Comparison of ENCODE assay signal across 8 cellular contexts in genomic region chr7:105876091-105876963, GRCh38. TPM values are rescaled to one million over a fixed set of nuclear protein-coding genes. Genes with fewer than 3 reads are reported as not detected.
DNase-seq lines count a peak whose midpoint lies in the region; FAIRE-seq and TF ChIP-seq lines count a peak whose summit lies in the region.

TSS of gene ATXN7L1 (minus strand) at chr7:105876599. CDS start at chr7:105876558, 41 bp downstream.

- peak within 1 kb of the TSS; percentile 95 for H3K9ac ChIP-seq in neural progenitor cell

- H3K79me2 ChIP-seq in neural progenitor cell (ENCODE audit: low read depth), result peaks cover 21% of the 10 kb centered on the region

- H3K4me3 Mint-ChIP-seq in neural progenitor cell, result peak within 1 kb of the TSS; percentile 98

- H3K4me1 Mint-ChIP-seq in neural progenitor cell, result peaks cover 31% of the 10 kb centered on the region

- intact Hi-C loops in stomach (cut with DNase I; ENCODE audit: low total_unique reads), result no loop called here

- peak within 1 kb of the TSS; percentile 100 for H3K4me2 ChIP-seq in neural progenitor cell

- H3K27ac ChIP-seq in SJCRH30 (peak within 1 kb of the TSS; percentile 70), neural progenitor cell (no peak within 1 kb of the TSS), stomach (peak within 1 kb of the TSS; percentile 66 to 91 (median 91))

- peak; percentile 49 for TF ChIP-seq CTCF in neural progenitor cell (IDR thresholded peaks at IDR 0.05)
- TF ChIP-seq CTCF in stomach (IDR thresholded peaks at IDR 0.05), result peak in 3 of 7 experiments; percentile 43 to 94 (median 58)

- peak; percentile 78 for TF ChIP-seq POLR2A in H54 (IDR thresholded peaks at IDR 0.05; ENCODE audit: low read depth, low read length)
- TF ChIP-seq POLR2A in stomach (IDR thresholded peaks at IDR 0.05), result peak in 1 of 4 donors; percentile 79

- no peaks in the 10 kb centered on the region for H3K36me3 ChIP-seq in SJCRH30
- no peaks in the 10 kb centered on the region for H3K36me3 ChIP-seq in neural progenitor cell
- peaks cover 0 to 5% (median 0%) of the 10 kb centered on the region in 4 donors for H3K36me3 ChIP-seq in stomach

- FAIRE-seq in H54 (lab: Jason Lieb, UNC), result peak; percentile 61

- no peaks in the 10 kb centered on the region for H3K9me3 Mint-ChIP-seq in neural progenitor cell

- peak within 1 kb of the TSS; percentile 99 for H2AFZ ChIP-seq in neural progenitor cell (replicated peaks)

- H3K4me1 ChIP-seq in SJCRH30 (peaks cover 6% of the 10 kb centered on the region; the same call in 1 of the 2 replicates), neural progenitor cell (peaks cover 20% of the 10 kb centered on the region), stomach (peaks cover 27 to 58% (median 44%) of the 10 kb centered on the region in 4 donors)

- H3K27ac Mint-ChIP-seq in neural progenitor cell, result peak within 1 kb of the TSS; percentile 100

- H4K20me1 ChIP-seq in neural progenitor cell (ENCODE audit: low read depth), result peaks cover 4% of the 10 kb centered on the region

- H3K27me3 Mint-ChIP-seq in neural progenitor cell (ENCODE audit: insufficient read depth, low read depth), result peaks cover 5% of the 10 kb centered on the region

- peak; percentile 84 for DNase-seq in DMS114 treated with DMSO at 0.1 percent for 48 hours (lab: John Stamatoyannopoulos, UW; ENCODE audit: unreplicated experiment)
- DNase-seq in H54 (ENCODE audit: insufficient read length, low spot score), result peak; percentile 86
- DNase-seq in MV-4-11 (lab: John Stamatoyannopoulos, UW), result peak; percentile 90
- DNase-seq in SJCRH30, result peak; percentile 95 to 97
- DNase-seq in activated gamma-delta T cell treated with anti-CD3 and anti-CD28 coated beads, Interleukin-2, amount 50 U/mL, for 16 hours (ENCODE audit: low read depth), result peak; percentile 81
- DNase-seq in foreskin melanocyte, result peak; percentile 96
- DNase-seq in neural progenitor cell (ENCODE audit: low spot score), result peak; percentile 98
- DNase-seq in stomach, result peak; percentile 95

- H3K4me3 ChIP-seq in SJCRH30 (peak within 1 kb of the TSS; percentile 81), neural progenitor cell (peak within 1 kb of the TSS; percentile 94), stomach (peak within 1 kb of the TSS; percentile 76 to 89 (median 79))

- H3K9me3 ChIP-seq in SJCRH30 (replicated peaks) (no peaks in the 10 kb centered on the region), neural progenitor cell (ENCODE audit: low read depth) (no peaks in the 10 kb centered on the region), stomach (no peaks in the 10 kb centered on the region)

- H3F3A ChIP-seq in neural progenitor cell (ENCODE audit: low read depth), result peaks cover 14% of the 10 kb centered on the region

- H3K36me3 Mint-ChIP-seq in neural progenitor cell, result peaks cover 18% of the 10 kb centered on the region

- no peak for TF ChIP-seq EP300 in stomach (IDR thresholded peaks at IDR 0.05)

- WGBS in stomach, 5 donors, result 0 to 1% (median 1%) methylated on average over 31 to 77 of the region's 77 CpGs

- H3K27me3 ChIP-seq in SJCRH30, result no peaks in the 10 kb centered on the region
- H3K27me3 ChIP-seq in neural progenitor cell, result peaks cover 25% of the 10 kb centered on the region
- peaks cover 0 to 3% (median 0%) of the 10 kb centered on the region in 3 donors for H3K27me3 ChIP-seq in stomach

RNA-seq across cellular contexts. Expression of gene ATXN7L1, which starts in this region (rescaled TPM):
- total RNA-seq in SJCRH30 (2014; rRNA removed; shearing (Covaris generic)), result 5.9 and 6.2 TPM in 2 replicates
- 5.9 and 8.6 TPM in 2 replicates for total RNA-seq in neural progenitor cell (ENCODE audit: low replicate concordance)
- 10 to 100 TPM in 4 of 5 donors, 1 to 10 TPM in 1; 5.8 to 92.2 (median 14.8) TPM for total RNA-seq in stomach
- polyA plus RNA-seq in stomach, result 1 to 10 TPM; 3.8 to 5.5 (median 5.2) TPM
